ENCODE assay signal across 10 cellular contexts in genomic region chr19:4937060-4937459, GRCh38. TPM values are rescaled to one million over a fixed set of nuclear protein-coding genes. Genes with fewer than 3 reads are reported as not detected.
"Had no signal": no experiment of that assay in that cellular context is flagged by ENCODE, and none has a peak within 500 bp of the region (broad histone marks: within the 10 kb centered on the region; RNA-seq: fewer than 3 reads in every experiment).

No MANE protein-coding gene starts in this region.

- H3K4me3 Mint-ChIP-seq: HFFc6, IgD-negative memory B cell had no signal

- H3K27ac Mint-ChIP-seq: HFFc6 had no signal

- ATAC-seq: HCT116 had no signal

- H3K27me3 Mint-ChIP-seq: IgD-negative memory B cell had no signal

- H3K36me3 Mint-ChIP-seq: IgD-negative memory B cell had no signal

- H3K9me3 Mint-ChIP-seq: HFFc6, IgD-negative memory B cell had no signal

- DNase-seq: GM23248, GOT3, H7, HFFc6, KBM-7 had no signal

RNA-seq across cellular contexts. Expression of gene ARRDC5, which starts 34.4 kb away (rescaled TPM):
- total RNA-seq: GM23248, H4, H7, HepG2, HFFc6, HT1080 had no signal
